Comparison of ENCODE assay signal across 17 cellular contexts in genomic region chr19:58569191-58569942, GRCh38. TPM values are rescaled to one million over a fixed set of nuclear protein-coding genes. Genes with fewer than 3 reads are reported as not detected.
A peak's percentile ranks its signal among the peaks of the same experiment; 100 is the strongest.
DNase-seq lines count a peak whose midpoint lies in the region; ATAC-seq, FAIRE-seq and TF ChIP-seq lines count a peak whose summit lies in the region.
"Had no signal": no experiment of that assay in that cellular context is flagged by ENCODE, and none has a peak within 500 bp of the region (broad histone marks: within the 10 kb centered on the region; RNA-seq: fewer than 3 reads in every experiment).

No MANE protein-coding gene starts in this region.

- H3K4me1 Mint-ChIP-seq in endothelial cell (ENCODE audit: unreplicated experiment) = peaks cover 20% of the 10 kb centered on the region
- H3K4me1 Mint-ChIP-seq in type B pancreatic cell (ENCODE audit: unreplicated experiment) = peaks cover 20% of the 10 kb centered on the region

- intact Hi-C loops in sciatic nerve (cut with DNase I) = no loop called here

- H3K27ac ChIP-seq in A549 = no peak overlapping the region
- peak overlapping the region in 10 of 11 experiments; percentile 7 to 99 (median 96); a peak in 19 of 22 replicates for H3K27ac ChIP-seq in BLaER1 treated with 17β-estradiol and CSF1 and Interleukin-3, amounts not matched to agents 10 nM and 100 nM
- H3K27ac ChIP-seq: GM23248, VCaP had no signal

- H3K9me3 ChIP-seq in A549 = no peaks in the 10 kb centered on the region
- H3K9me3 ChIP-seq in BLaER1 treated with 17β-estradiol and CSF1 and Interleukin-3, amounts not matched to agents 10 nM and 100 nM (replicated peaks in 1 of 11) = no peaks in the 10 kb centered on the region

- H3K9me3 Mint-ChIP-seq in endothelial cell (ENCODE audit: unreplicated experiment) (no peaks in the 10 kb centered on the region), type B pancreatic cell (no peaks in the 10 kb centered on the region)

- CTCF ChIA-PET in A549 (lab: Yijun Ruan, JAX) = interaction anchor here (1.0 kb wide), 1 partner anchor 10 kb away, joined by 3 read pairs; no protein-coding TSS in a partner anchor

- ATAC-seq in A549 = no peak
- no peak for ATAC-seq in sciatic nerve
- ATAC-seq: naive thymus-derived CD4-positive, alpha-beta T cell had no signal

- 90% methylated on average over 6 of the region's 6 CpGs for WGBS in A549 (ENCODE audit: missing lambda C conversion rate)

- peaks cover 5 to 31% (median 17%) of the 10 kb centered on the region in 11 experiments; a peak in 16 of 22 replicates for H3K36me3 ChIP-seq in BLaER1 treated with 17β-estradiol and CSF1 and Interleukin-3, amounts not matched to agents 10 nM and 100 nM

- no peaks in the 10 kb centered on the region for H3K27me3 ChIP-seq in BLaER1 treated with 17β-estradiol and CSF1 and Interleukin-3, amounts not matched to agents 10 nM and 100 nM

- TF ChIP-seq CTCF in A549 (IDR thresholded peaks at IDR 0.05) (no peak), endothelial cell (IDR thresholded peaks at IDR 0.05; ENCODE audit: unreplicated experiment) (no peak), type B pancreatic cell (conservative IDR thresholded peaks at IDR 0.05) (no peak)

- no peak overlapping the region for H3K4me2 ChIP-seq in A549
- H3K4me2 ChIP-seq in BLaER1 treated with 17β-estradiol and CSF1 and Interleukin-3, amounts not matched to agents 10 nM and 100 nM = peak overlapping the region; percentile 95 to 99 (median 99)

- H3K4me1 ChIP-seq in A549 = peaks cover 12% of the 10 kb centered on the region
- peaks cover 48 to 71% (median 61%) of the 10 kb centered on the region in 10 experiments for H3K4me1 ChIP-seq in BLaER1 treated with 17β-estradiol and CSF1 and Interleukin-3, amounts not matched to agents 10 nM and 100 nM

- no peak for TF ChIP-seq RAD21 in A549 (conservative IDR thresholded peaks at IDR 0.05 in 1 of 2, IDR thresholded peaks at IDR 0.05 in 1 of 2)

- no peak for TF ChIP-seq EP300 in A549 (IDR thresholded peaks at IDR 0.05)

- H3K27ac Mint-ChIP-seq in endothelial cell (ENCODE audit: unreplicated experiment) (no peak overlapping the region), type B pancreatic cell (no peak overlapping the region)

- POLR2A ChIA-PET in A549 (lab: Yijun Ruan, JAX) = interaction anchor here (1.0 to 1.9 kb wide), 2 partner anchors 10 to 26 kb away, joined by 5 to 6 read pairs; partner anchors contain the start of gene TRIM28

- no peaks in the 10 kb centered on the region; a peak in 1 of 22 replicates for H4K20me1 ChIP-seq in BLaER1 treated with 17β-estradiol and CSF1 and Interleukin-3, amounts not matched to agents 10 nM and 100 nM

- H3K4me3 ChIP-seq in A549 = no peak overlapping the region
- peak overlapping the region in 7 of 10 experiments; percentile 62 to 89 (median 76); a peak in 12 of 20 replicates for H3K4me3 ChIP-seq in BLaER1 treated with 17β-estradiol and CSF1 and Interleukin-3, amounts not matched to agents 10 nM and 100 nM
- H3K4me3 ChIP-seq: GM23248 had no signal

- H3K36me3 Mint-ChIP-seq in endothelial cell (ENCODE audit: low read depth, unreplicated experiment) = peaks cover 37% of the 10 kb centered on the region
- peaks cover 4% of the 10 kb centered on the region for H3K36me3 Mint-ChIP-seq in type B pancreatic cell

- peaks cover 24% of the 10 kb centered on the region for H3K27me3 Mint-ChIP-seq in endothelial cell (ENCODE audit: unreplicated experiment)
- no peaks in the 10 kb centered on the region for H3K27me3 Mint-ChIP-seq in type B pancreatic cell

- DNase-seq in A549 (ENCODE audit: low read depth in 1 of 2, low spot score in 1 of 2) (no peak), endothelial cell (ENCODE audit: low spot score) (no peak), sciatic nerve (ENCODE audit: low spot score) (peak; percentile 52), type B pancreatic cell (ENCODE audit: extremely low spot score, unreplicated experiment) (no peak), iPS-NIHi7 (ENCODE audit: extremely low spot score) (no peak)
- DNase-seq in stimulated activated CD4-positive, alpha-beta T cell treated with anti-CD3 and anti-CD28 coated beads, Interleukin-4, amount 100 ng/mL, for 24 hours = no peak
- DNase-seq: C1 segment of cervical spinal cord; caudate nucleus; effector CD4-positive, alpha-beta T cell; GM23248; NCI-H2029 treated with DMSO at 0.1 percent for 48 hours; NCI-H524; SHP77 treated with DMSO at 0.1 percent for 48 hours; T-helper 1 cell had no signal

- H3K4me3 Mint-ChIP-seq in endothelial cell (ENCODE audit: unreplicated experiment) = peak overlapping the region; percentile 44
- H3K4me3 Mint-ChIP-seq in type B pancreatic cell = no peak overlapping the region

- TF ChIP-seq POLR2A in A549 (IDR thresholded peaks at IDR 0.05; ENCODE audit: low read length) = no peak

- peak overlapping the region; percentile 28 to 94 (median 89); a peak in 19 of 22 replicates for H3K9ac ChIP-seq in BLaER1 treated with 17β-estradiol and CSF1 and Interleukin-3, amounts not matched to agents 10 nM and 100 nM
- H3K9ac ChIP-seq: GM23248 had no signal

- no peak for FAIRE-seq in A549 (lab: Jason Lieb, UNC)

TF ChIP-seq in A549, 52 proteins besides CTCF, POLR2A, EP300 and RAD21 (continues in another document):
- TF ChIP-seq ZFP36 (IDR thresholded peaks at IDR 0.05; ENCODE audit: borderline replicate concordance, partially characterized antibody) = no peak
- TF ChIP-seq, protein P1, sequence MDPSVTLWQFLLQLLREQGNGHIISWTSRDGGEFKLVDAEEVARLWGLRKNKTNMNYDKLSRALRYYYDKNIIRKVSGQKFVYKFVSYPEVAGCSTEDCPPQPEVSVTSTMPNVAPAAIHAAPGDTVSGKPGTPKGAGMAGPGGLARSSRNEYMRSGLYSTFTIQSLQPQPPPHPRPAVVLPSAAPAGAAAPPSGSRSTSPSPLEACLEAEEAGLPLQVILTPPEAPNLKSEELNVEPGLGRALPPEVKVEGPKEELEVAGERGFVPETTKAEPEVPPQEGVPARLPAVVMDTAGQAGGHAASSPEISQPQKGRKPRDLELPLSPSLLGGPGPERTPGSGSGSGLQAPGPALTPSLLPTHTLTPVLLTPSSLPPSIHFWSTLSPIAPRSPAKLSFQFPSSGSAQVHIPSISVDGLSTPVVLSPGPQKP (IDR thresholded peaks at IDR 0.05; ENCODE audit: low read depth, low read length) = no peak
- no peak for TF ChIP-seq EHF (CRISPR knock-in tag; IDR thresholded peaks at IDR 0.05)
- 0 out of 5 replicates have a peak, but pooled peaks of 1 of the 2 experiments have one; percentile 23 for TF ChIP-seq JUN (IDR thresholded peaks at IDR 0.05)
- TF ChIP-seq CHD2 (IDR thresholded peaks at IDR 0.05; ENCODE audit: low read length, partially characterized antibody) = no peak

RNA-seq across cellular contexts. Expression of gene MZF1, which starts 3.8 kb away (rescaled TPM):
- polyA plus RNA-seq in A549 (2011; rRNA removed) (19.5 and 20.3 TPM in 2 replicates), A549 (2017; fragmentation: RNase III; extraction: RNeasy Plus Mini Kit Qiagen cat#74134 plus additional on column Dnase treatment) (19.1 to 21.7 TPM (median 20.3 TPM) in 3 replicates)
- polyA plus RNA-seq in A549 (2012; cell fraction: cytosol; rRNA removed) = 26.2 and 35.9 TPM in 2 replicates
- 246 and 401 TPM in 2 replicates for polyA plus RNA-seq in A549 (2012; cell fraction: nucleus; rRNA removed)
- 18.7 and 18.9 TPM in 2 replicates for polyA minus RNA-seq in A549 (2011; rRNA and poly(A)+ RNA removed)
- total RNA-seq in endothelial cell (ENCODE audit: unreplicated experiment) (18.6 TPM), sciatic nerve (32.4 TPM), type B pancreatic cell (ENCODE audit: low replicate concordance) (22.9 and 30.0 TPM in 2 replicates)

RNA-seq across cellular contexts. Expression of gene UBE2M, which starts 11.0 kb away (rescaled TPM):
- polyA plus RNA-seq in A549 (2011; rRNA removed) = 185 and 190 TPM in 2 replicates
- polyA plus RNA-seq in A549 (2012; cell fraction: cytosol; rRNA removed) = 137 and 162 TPM in 2 replicates
- polyA plus RNA-seq in A549 (2012; cell fraction: nucleus; rRNA removed) = 124 and 127 TPM in 2 replicates
- polyA plus RNA-seq in A549 (2017; fragmentation: RNase III; extraction: RNeasy Plus Mini Kit Qiagen cat#74134 plus additional on column Dnase treatment) = 135 to 139 TPM (median 137 TPM) in 3 replicates
- 210 and 218 TPM in 2 replicates for polyA minus RNA-seq in A549 (2011; rRNA and poly(A)+ RNA removed)
- 81.6 TPM for total RNA-seq in endothelial cell (ENCODE audit: unreplicated experiment)
- 57.4 TPM for total RNA-seq in sciatic nerve
- 78.0 and 81.9 TPM in 2 replicates for total RNA-seq in type B pancreatic cell (ENCODE audit: low replicate concordance)

RNA-seq across cellular contexts. Expression of gene CHMP2A, which starts 14.5 kb away (rescaled TPM):
- 223 and 280 TPM in 2 replicates for polyA plus RNA-seq in A549 (2011; rRNA removed)
- 234 and 296 TPM in 2 replicates for polyA plus RNA-seq in A549 (2012; cell fraction: cytosol; rRNA removed)
- 118 and 141 TPM in 2 replicates for polyA plus RNA-seq in A549 (2012; cell fraction: nucleus; rRNA removed)
- polyA plus RNA-seq in A549 (2017; fragmentation: RNase III; extraction: RNeasy Plus Mini Kit Qiagen cat#74134 plus additional on column Dnase treatment) = 192 to 227 TPM (median 198 TPM) in 3 replicates
- polyA minus RNA-seq in A549 (2011; rRNA and poly(A)+ RNA removed) = 198 and 245 TPM in 2 replicates
- total RNA-seq in endothelial cell (ENCODE audit: unreplicated experiment) = 130 TPM
- total RNA-seq in sciatic nerve = 94.6 TPM
- total RNA-seq in type B pancreatic cell (ENCODE audit: low replicate concordance) = 86.5 and 97.7 TPM in 2 replicates

RNA-seq across cellular contexts. Expression of gene TRIM28, which starts 25.5 kb away (rescaled TPM):
- polyA plus RNA-seq in A549 (2011; rRNA removed) (576 and 735 TPM in 2 replicates), A549 (2017; fragmentation: RNase III; extraction: RNeasy Plus Mini Kit Qiagen cat#74134 plus additional on column Dnase treatment) (656 to 743 TPM (median 666 TPM) in 3 replicates)
- polyA plus RNA-seq in A549 (2012; cell fraction: cytosol; rRNA removed) = 1,530 and 1,851 TPM in 2 replicates
- 2,680 and 4,180 TPM in 2 replicates for polyA plus RNA-seq in A549 (2012; cell fraction: nucleus; rRNA removed)
- polyA minus RNA-seq in A549 (2011; rRNA and poly(A)+ RNA removed) = 1,927 and 2,378 TPM in 2 replicates
- total RNA-seq in endothelial cell (ENCODE audit: unreplicated experiment) (457 TPM), sciatic nerve (168 TPM), type B pancreatic cell (ENCODE audit: low replicate concordance) (401 and 679 TPM in 2 replicates)

RNA-seq across cellular contexts. Expression of gene ZBTB45, which starts 49.8 kb away (rescaled TPM):
- polyA plus RNA-seq in A549 (2011; rRNA removed) (6.2 and 6.4 TPM in 2 replicates), A549 (2017; fragmentation: RNase III; extraction: RNeasy Plus Mini Kit Qiagen cat#74134 plus additional on column Dnase treatment) (11.8 to 14.3 TPM (median 13.4 TPM) in 3 replicates)
- 14.2 and 19.4 TPM in 2 replicates for polyA plus RNA-seq in A549 (2012; cell fraction: cytosol; rRNA removed)
- polyA plus RNA-seq in A549 (2012; cell fraction: nucleus; rRNA removed) = 28.8 and 41.9 TPM in 2 replicates
- polyA minus RNA-seq in A549 (2011; rRNA and poly(A)+ RNA removed) = 4.7 and 7.5 TPM in 2 replicates
- total RNA-seq in endothelial cell (ENCODE audit: unreplicated experiment) (22.2 TPM), sciatic nerve (14.9 TPM), type B pancreatic cell (ENCODE audit: low replicate concordance) (18.6 and 20.2 TPM in 2 replicates)

Comparison
In these comparisons a context has a peak if more than half of its experiments do, and no peak if none do; other contexts are left out.
1. H3K27ac ChIP-seq: peak in BLaER1 treated with 17β-estradiol and CSF1 and Interleukin-3, amounts not matched to agents 10 nM and 100 nM (10 of 11); none in A549 (0 of 2).